In genomic region chr11:42631223-42631843, GRCh38 we compare ENCODE assay signal across 11 cellular contexts.
A peak's percentile ranks its signal among the peaks of the same experiment; 100 is the strongest.
DNase-seq lines count a peak whose midpoint lies in the region; ATAC-seq and TF ChIP-seq lines count a peak whose summit lies in the region.
"Had no signal": no experiment of that assay in that cellular context is flagged by ENCODE, and none has a peak within 500 bp of the region (broad histone marks: within the 10 kb centered on the region; RNA-seq: fewer than 3 reads in every experiment).

No MANE protein-coding gene starts in this region.

- TF ChIP-seq CTCF in adrenal gland (IDR thresholded peaks at IDR 0.05), result peak in 3 of 6 experiments; percentile 17 to 43 (median 29)

- H3K36me3 ChIP-seq in MG63 (no peaks in the 10 kb centered on the region), adrenal gland (replicated peaks in 1 of 2) (no peaks in the 10 kb centered on the region)
- H3K36me3 ChIP-seq: esophagus muscularis mucosa, neutrophil had no signal

- no peak for ATAC-seq in HG03520 (IDR thresholded peaks at IDR 0.05; ENCODE audit: unreplicated experiment)
- ATAC-seq in HG02678 (IDR thresholded peaks at IDR 0.05; ENCODE audit: unreplicated experiment), result no peak

- no peak overlapping the region for H3K27ac ChIP-seq in adrenal gland
- H3K27ac ChIP-seq: esophagus muscularis mucosa, neutrophil had no signal

- in situ Hi-C loops in G401 (cut with HindIII; ENCODE audit: low sequenced_read_pairs), result no loop called here

- H3K4me3 ChIP-seq in MG63, result no peak overlapping the region
- no peak overlapping the region for H3K4me3 ChIP-seq in adrenal gland
- H3K4me3 ChIP-seq: esophagus muscularis mucosa had no signal

- no peaks in the 10 kb centered on the region for H3K9me3 ChIP-seq in MG63
- no peaks in the 10 kb centered on the region for H3K9me3 ChIP-seq in adrenal gland (replicated peaks in 1 of 3)
- H3K9me3 ChIP-seq: esophagus muscularis mucosa, neutrophil had no signal

- peaks cover 0 to 4% of the 10 kb centered on the region in 2 donors for H3K4me1 ChIP-seq in adrenal gland (replicated peaks in 1 of 2)
- H3K4me1 ChIP-seq: esophagus muscularis mucosa had no signal

- H3K27me3 ChIP-seq in MG63 (no peaks in the 10 kb centered on the region), adrenal gland (no peaks in the 10 kb centered on the region)
- H3K27me3 ChIP-seq: esophagus muscularis mucosa, neutrophil had no signal

- DNase-seq in G401 (ENCODE audit: low spot score), result peak; percentile 56
- DNase-seq in MG63, result peak; percentile 18
- DNase-seq in adrenal gland, result peak in 6 of 7 donors; percentile 20 to 75 (median 32)
- peak; percentile 88 for DNase-seq in medulla oblongata (ENCODE audit: extremely low spot score)
- no peak for DNase-seq in mucosa of gallbladder (ENCODE audit: low spot score)
- no peak for DNase-seq in NOMO-1 (lab: John Stamatoyannopoulos, UW; ENCODE audit: unreplicated experiment in 2 of 2)
- DNase-seq: NCI-H2081 treated with DMSO at 0.1 percent for 48 hours had no signal

- WGBS in adrenal gland, 4 donors, result 39 to 42% (median 40%) methylated on average over 2 of the region's 2 CpGs

- TF ChIP-seq POLR2A in adrenal gland (IDR thresholded peaks at IDR 0.05), result no peak

- intact Hi-C loops in adrenal gland (cut with DNase I), result no loop called here

Comparison
In these comparisons a context has a peak if more than half of its experiments do, and no peak if none do; other contexts are left out.
1. DNase-seq: peak in G401 (single experiment), MG63 (single experiment), adrenal gland (6 of 7) and medulla oblongata (single experiment); none in mucosa of gallbladder (single experiment) and NOMO-1 (0 of 2).